Comparison of ENCODE assay signal across 15 cellular contexts in genomic region chr19:42469311-42470239, GRCh38. TPM values are rescaled to one million over a fixed set of nuclear protein-coding genes. Genes with fewer than 3 reads are reported as not detected.
A peak's percentile ranks its signal among the peaks of the same experiment; 100 is the strongest.
DNase-seq lines count a peak whose midpoint lies in the region; ATAC-seq lines count a peak whose summit lies in the region.
"Had no signal": no experiment of that assay in that cellular context is flagged by ENCODE, and none has a peak within 500 bp of the region (broad histone marks: within the 10 kb centered on the region; RNA-seq: fewer than 3 reads in every experiment).

No MANE protein-coding gene starts in this region.

- H3K4me1 ChIP-seq in SJSA1 (replicated peaks): peaks cover 8% of the 10 kb centered on the region
- H3K4me1 ChIP-seq: uterus had no signal

- DNase-seq in stimulated activated CD4-positive, alpha-beta T cell treated with anti-CD3 and anti-CD28 coated beads, Interleukin-15, amount 100 ng/mL, for 24 hours: peak; percentile 6
- DNase-seq in stimulated activated CD4-positive, alpha-beta T cell treated with anti-CD3 and anti-CD28 coated beads, Interleukin-4, amount 100 ng/mL, for 24 hours: no peak
- DNase-seq in SJSA1 (ENCODE audit: low read depth in 1 of 2, low spot score in 2 of 2): peak; percentile 28 to 59
- DNase-seq in iris pigment epithelial cell (ENCODE audit: low read depth): peak; percentile 28
- DNase-seq in iPS-NIHi7 (ENCODE audit: extremely low spot score): no peak
- DNase-seq in AML-193 (lab: John Stamatoyannopoulos, UW): no peak
- DNase-seq in NCI-H2227 treated with DMSO at 0.1 percent for 48 hours (lab: John Stamatoyannopoulos, UW): no peak
- DNase-seq: activated T-cell treated with anti-CD3 and anti-CD28 coated beads for 4 hours, C1 segment of cervical spinal cord, GDM1, NCI-H187, uterus had no signal

- no peaks in the 10 kb centered on the region for H3K9me3 ChIP-seq in SJSA1 (replicated peaks)
- H3K9me3 ChIP-seq: uterus had no signal

- no peaks in the 10 kb centered on the region for H3K36me3 ChIP-seq in SJSA1
- H3K36me3 ChIP-seq: uterus had no signal

- no peak for ATAC-seq in GM19351 (IDR thresholded peaks at IDR 0.05; ENCODE audit: unreplicated experiment)
- ATAC-seq: sciatic nerve had no signal

- H3K4me3 ChIP-seq in SJSA1: no peak overlapping the region
- H3K4me3 ChIP-seq: uterus had no signal

- no peaks in the 10 kb centered on the region; the same call in 1 of the 2 replicates for H3K27me3 ChIP-seq in SJSA1 (replicated peaks)
- H3K27me3 ChIP-seq: uterus had no signal

- no peak overlapping the region for H3K27ac ChIP-seq in SJSA1
- H3K27ac ChIP-seq: uterus had no signal

RNA-seq across cellular contexts. Expression of gene CXCL17, which starts 26.8 kb away (rescaled TPM):
- not detected in 2 replicates for total RNA-seq in SJSA1 (2014; rRNA removed; shearing (Covaris generic))
- total RNA-seq: T-helper 2 cell treated with Interferon-gamma antibody and Interleukin-4, amounts not matched to agents 100 ng/mL and 5 ng/mL, for 36 hours; uterus had no signal

RNA-seq across cellular contexts. Expression of gene LIPE, which starts 42.4 kb away (rescaled TPM):
- 3.3 and 7.9 TPM in 2 replicates for total RNA-seq in SJSA1 (2014; rRNA removed; shearing (Covaris generic))

RNA-seq across cellular contexts. Expression of gene CEACAM1, which starts 58.7 kb away (rescaled TPM):
- total RNA-seq in SJSA1 (2014; rRNA removed; shearing (Covaris generic)): not detected in 2 replicates

Comparison
In these comparisons a context has a peak if more than half of its experiments do, and no peak if none do; other contexts are left out.
1. DNase-seq: peak in stimulated activated CD4-positive, alpha-beta T cell treated with anti-CD3 and anti-CD28 coated beads, Interleukin-15, amount 100 ng/mL, for 24 hours (single experiment), SJSA1 (2 of 2) and iris pigment epithelial cell (single experiment); none in stimulated activated CD4-positive, alpha-beta T cell treated with anti-CD3 and anti-CD28 coated beads, Interleukin-4, amount 100 ng/mL, for 24 hours (single experiment), iPS-NIHi7 (single experiment), AML-193 (0 of 2) and NCI-H2227 treated with DMSO at 0.1 percent for 48 hours (single experiment).